1 cellular context compared by ENCODE assay signal in the genomic region with DNA sequence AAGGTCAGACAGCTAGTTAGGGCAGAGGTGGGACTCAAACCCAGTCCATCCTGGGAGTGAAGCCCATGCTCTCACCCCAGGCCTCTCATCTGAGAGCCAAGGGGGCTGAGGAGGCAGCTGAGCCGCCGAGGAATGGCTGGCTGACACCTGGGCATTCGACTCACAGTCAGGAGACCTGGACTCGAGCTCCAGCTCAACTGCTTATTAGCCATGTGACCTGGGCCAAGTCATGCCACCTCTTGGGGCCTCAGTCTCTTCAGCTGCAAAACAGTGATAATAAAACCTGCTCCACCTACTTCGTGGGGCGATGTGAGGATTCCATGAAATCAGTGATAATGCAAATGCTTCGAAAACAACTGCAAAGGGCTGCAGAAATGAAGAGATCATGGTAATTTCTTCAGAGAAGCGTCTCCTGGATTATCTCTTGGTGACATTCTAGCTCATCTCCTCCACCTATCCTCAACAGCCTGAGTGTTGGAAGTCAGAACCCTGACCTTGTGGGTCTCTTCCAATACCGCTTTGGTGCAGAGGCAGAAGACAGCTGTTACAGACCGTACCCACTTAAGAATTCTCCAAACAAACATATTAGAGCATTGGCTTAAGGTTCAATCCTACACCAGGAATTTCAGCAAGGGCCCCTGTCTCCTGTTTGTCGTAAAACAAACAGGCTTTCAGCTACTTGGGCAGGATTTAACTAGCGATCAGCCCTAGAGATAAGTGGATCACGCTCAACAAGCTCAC.
A peak's percentile ranks its signal among the peaks of the same experiment; 100 is the strongest.
TF ChIP-seq lines count a peak whose summit lies in the region.

No MANE protein-coding gene starts in this region.

TF ChIP-seq in HepG2, 621 proteins besides CTCF, POLR2A, EP300 and RAD21 (continued from another document and continues in another):
- TF ChIP-seq ZNF709 (CRISPR knock-in tag; IDR thresholded peaks at IDR 0.05) (peak; percentile 53; the same call in 1 of the 2 replicates), MTA3 (CRISPR knock-in tag; IDR thresholded peaks at IDR 0.05) (no peak), ETV5 (CRISPR knock-in tag; IDR thresholded peaks at IDR 0.05; ENCODE audit: borderline replicate concordance) (peak; percentile 20; the same call in 1 of the 2 replicates), YEATS2 (CRISPR knock-in tag; IDR thresholded peaks at IDR 0.05; ENCODE audit: borderline replicate concordance) (no peak), MLX (CRISPR knock-in tag; IDR thresholded peaks at IDR 0.05) (peak; percentile 55; the same call in 1 of the 2 replicates), ZNF605 (CRISPR knock-in tag; IDR thresholded peaks at IDR 0.05) (no peak), ELF1 (CRISPR knock-in tag; IDR thresholded peaks at IDR 0.05) (peak; percentile 8; the same call in 1 of the 2 replicates), RXRB (CRISPR knock-in tag; IDR thresholded peaks at IDR 0.05; ENCODE audit: borderline replicate concordance) (peak; percentile 28; the same call in 1 of the 2 replicates), ARHGAP35 (CRISPR knock-in tag; IDR thresholded peaks at IDR 0.05; ENCODE audit: borderline replicate concordance) (no peak; the same call in 1 of the 2 replicates), MAFF (IDR thresholded peaks at IDR 0.05; ENCODE audit: low read depth, low read length) (no peak), SOX13 (IDR thresholded peaks at IDR 0.05) (no peak), SOX13 (CRISPR knock-in tag; conservative IDR thresholded peaks at IDR 0.05 in 1 of 2, IDR thresholded peaks at IDR 0.05 in 1 of 2) (peak in 1 of 2 experiments; percentile 52; a peak in 1 of 4 replicates), ZFP36L2 (CRISPR knock-in tag; IDR thresholded peaks at IDR 0.05) (0 out of 2 replicates have a peak, but pooled peaks have one; percentile 44), MEIS1 (CRISPR knock-in tag; IDR thresholded peaks at IDR 0.05; ENCODE audit: borderline replicate concordance) (no peak), ZNF598 (CRISPR knock-in tag; IDR thresholded peaks at IDR 0.05; ENCODE audit: borderline replicate concordance) (no peak), PRDM10 (CRISPR knock-in tag; IDR thresholded peaks at IDR 0.05; ENCODE audit: low read depth) (0 out of 2 replicates have a peak, but pooled peaks have one; percentile 50), RBM22 (optimal IDR thresholded peaks at IDR 0.05; ENCODE audit: low read length) (no peak), ZNF557 (CRISPR knock-in tag; IDR thresholded peaks at IDR 0.05) (no peak), EEA1 (CRISPR knock-in tag; IDR thresholded peaks at IDR 0.05; ENCODE audit: borderline replicate concordance) (no peak), CAMTA2 (CRISPR knock-in tag; IDR thresholded peaks at IDR 0.05; ENCODE audit: borderline replicate concordance) (no peak), KLF16 (CRISPR knock-in tag; IDR thresholded peaks at IDR 0.05) (no peak; a peak in 1 of 4 replicates), HNRNPUL1 (IDR thresholded peaks at IDR 0.05; ENCODE audit: low read depth, low read length) (no peak), SRY (CRISPR knock-in tag; IDR thresholded peaks at IDR 0.05) (no peak), SMAD1 (CRISPR knock-in tag; IDR thresholded peaks at IDR 0.05; ENCODE audit: borderline replicate concordance, low read depth) (no peak), MAX (IDR thresholded peaks at IDR 0.05) (0 out of 2 replicates have a peak, but pooled peaks have one; percentile 31), ETV6 (CRISPR knock-in tag; conservative IDR thresholded peaks at IDR 0.05) (no peak), PRPF4 (IDR thresholded peaks at IDR 0.05; ENCODE audit: low read depth, low read length, poor library complexity, severe bottlenecking) (no peak), NR2C2 (CRISPR knock-in tag; IDR thresholded peaks at IDR 0.05; ENCODE audit: borderline replicate concordance) (no peak), SP140L (CRISPR knock-in tag; IDR thresholded peaks at IDR 0.05; ENCODE audit: borderline replicate concordance) (0 out of 2 replicates have a peak, but pooled peaks have one; percentile 42), ZNF10 (CRISPR knock-in tag; IDR thresholded peaks at IDR 0.05; ENCODE audit: borderline replicate concordance, low read depth) (no peak), MIER3 (CRISPR knock-in tag; IDR thresholded peaks at IDR 0.05; ENCODE audit: borderline replicate concordance) (no peak), ZFY (CRISPR knock-in tag; IDR thresholded peaks at IDR 0.05) (peak; percentile 22; the same call in 1 of the 2 replicates), ZKSCAN8 (CRISPR knock-in tag; IDR thresholded peaks at IDR 0.05; ENCODE audit: borderline replicate concordance) (no peak), NCOA1 (CRISPR knock-in tag; IDR thresholded peaks at IDR 0.05) (no peak), U2AF2 (IDR thresholded peaks at IDR 0.05; ENCODE audit: low read depth, low read length) (no peak), ZFYVE20 (CRISPR knock-in tag; IDR thresholded peaks at IDR 0.05; ENCODE audit: borderline replicate concordance, low read depth) (no peak), ATRX (CRISPR knock-in tag; IDR thresholded peaks at IDR 0.05; ENCODE audit: borderline replicate concordance) (no peak), NR2F6 (IDR thresholded peaks at IDR 0.05) (no peak), NR2F6 (CRISPR knock-in tag; IDR thresholded peaks at IDR 0.05) (0 out of 2 replicates have a peak, but pooled peaks have one; percentile 3), NR3C1 (CRISPR knock-in tag; IDR thresholded peaks at IDR 0.05) (no peak), ZNF652 (CRISPR knock-in tag; IDR thresholded peaks at IDR 0.05; ENCODE audit: borderline replicate concordance, low read depth) (no peak), WIZ (CRISPR knock-in tag; IDR thresholded peaks at IDR 0.05) (no peak), SIX1 (CRISPR knock-in tag; IDR thresholded peaks at IDR 0.05; ENCODE audit: borderline replicate concordance) (no peak; the same call in 1 of the 2 replicates), SAP130 (CRISPR knock-in tag; IDR thresholded peaks at IDR 0.05; ENCODE audit: low read depth) (peak; percentile 33), ZNF615 (CRISPR knock-in tag; IDR thresholded peaks at IDR 0.05; ENCODE audit: borderline replicate concordance) (no peak), RFX1 (IDR thresholded peaks at IDR 0.05) (no peak), SMAD9 (CRISPR knock-in tag; IDR thresholded peaks at IDR 0.05) (no peak), KDM5B (CRISPR knock-in tag; IDR thresholded peaks at IDR 0.05; ENCODE audit: borderline replicate concordance) (no peak), DPF2 (CRISPR knock-in tag; IDR thresholded peaks at IDR 0.05; ENCODE audit: borderline replicate concordance, low read depth) (no peak), ZNF816 (CRISPR knock-in tag; IDR thresholded peaks at IDR 0.05; ENCODE audit: borderline replicate concordance) (no peak), ZNF331 (CRISPR knock-in tag; IDR thresholded peaks at IDR 0.05) (no peak), ZNF260 (CRISPR knock-in tag; IDR thresholded peaks at IDR 0.05; ENCODE audit: borderline replicate concordance, low read depth) (no peak), RARG (CRISPR knock-in tag; IDR thresholded peaks at IDR 0.05; ENCODE audit: low read depth) (no peak), TAF1 (CRISPR knock-in tag; IDR thresholded peaks at IDR 0.05) (peak; percentile 12; the same call in 1 of the 2 replicates), ZNF547 (CRISPR knock-in tag; IDR thresholded peaks at IDR 0.05) (no peak), CEBPB (IDR thresholded peaks at IDR 0.05; ENCODE audit: borderline replicate concordance, low read depth, low read length) (no peak), ZNF713 (CRISPR knock-in tag; IDR thresholded peaks at IDR 0.05) (no peak), CEBPG (CRISPR knock-in tag; IDR thresholded peaks at IDR 0.05) (no peak), KLF13 (CRISPR knock-in tag; IDR thresholded peaks at IDR 0.05) (no peak)
- TF ChIP-seq, protein P1, sequence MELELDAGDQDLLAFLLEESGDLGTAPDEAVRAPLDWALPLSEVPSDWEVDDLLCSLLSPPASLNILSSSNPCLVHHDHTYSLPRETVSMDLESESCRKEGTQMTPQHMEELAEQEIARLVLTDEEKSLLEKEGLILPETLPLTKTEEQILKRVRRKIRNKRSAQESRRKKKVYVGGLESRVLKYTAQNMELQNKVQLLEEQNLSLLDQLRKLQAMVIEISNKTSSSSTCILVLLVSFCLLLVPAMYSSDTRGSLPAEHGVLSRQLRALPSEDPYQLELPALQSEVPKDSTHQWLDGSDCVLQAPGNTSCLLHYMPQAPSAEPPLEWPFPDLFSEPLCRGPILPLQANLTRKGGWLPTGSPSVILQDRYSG (CRISPR knock-in tag; IDR thresholded peaks at IDR 0.05): no peak
- TF ChIP-seq, protein P2, sequence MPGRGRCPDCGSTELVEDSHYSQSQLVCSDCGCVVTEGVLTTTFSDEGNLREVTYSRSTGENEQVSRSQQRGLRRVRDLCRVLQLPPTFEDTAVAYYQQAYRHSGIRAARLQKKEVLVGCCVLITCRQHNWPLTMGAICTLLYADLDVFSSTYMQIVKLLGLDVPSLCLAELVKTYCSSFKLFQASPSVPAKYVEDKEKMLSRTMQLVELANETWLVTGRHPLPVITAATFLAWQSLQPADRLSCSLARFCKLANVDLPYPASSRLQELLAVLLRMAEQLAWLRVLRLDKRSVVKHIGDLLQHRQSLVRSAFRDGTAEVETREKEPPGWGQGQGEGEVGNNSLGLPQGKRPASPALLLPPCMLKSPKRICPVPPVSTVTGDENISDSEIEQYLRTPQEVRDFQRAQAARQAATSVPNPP (CRISPR knock-in tag; IDR thresholded peaks at IDR 0.05): no peak
- TF ChIP-seq, protein P3, sequence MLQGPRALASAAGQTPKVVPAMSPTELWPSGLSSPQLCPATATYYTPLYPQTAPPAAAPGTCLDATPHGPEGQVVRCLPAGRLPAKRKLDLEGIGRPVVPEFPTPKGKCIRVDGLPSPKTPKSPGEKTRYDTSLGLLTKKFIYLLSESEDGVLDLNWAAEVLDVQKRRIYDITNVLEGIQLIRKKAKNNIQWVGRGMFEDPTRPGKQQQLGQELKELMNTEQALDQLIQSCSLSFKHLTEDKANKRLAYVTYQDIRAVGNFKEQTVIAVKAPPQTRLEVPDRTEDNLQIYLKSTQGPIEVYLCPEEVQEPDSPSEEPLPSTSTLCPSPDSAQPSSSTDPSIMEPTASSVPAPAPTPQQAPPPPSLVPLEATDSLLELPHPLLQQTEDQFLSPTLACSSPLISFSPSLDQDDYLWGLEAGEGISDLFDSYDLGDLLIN (CRISPR knock-in tag; IDR thresholded peaks at IDR 0.05; ENCODE audit: borderline replicate concordance): no peak
- TF ChIP-seq, protein P4, sequence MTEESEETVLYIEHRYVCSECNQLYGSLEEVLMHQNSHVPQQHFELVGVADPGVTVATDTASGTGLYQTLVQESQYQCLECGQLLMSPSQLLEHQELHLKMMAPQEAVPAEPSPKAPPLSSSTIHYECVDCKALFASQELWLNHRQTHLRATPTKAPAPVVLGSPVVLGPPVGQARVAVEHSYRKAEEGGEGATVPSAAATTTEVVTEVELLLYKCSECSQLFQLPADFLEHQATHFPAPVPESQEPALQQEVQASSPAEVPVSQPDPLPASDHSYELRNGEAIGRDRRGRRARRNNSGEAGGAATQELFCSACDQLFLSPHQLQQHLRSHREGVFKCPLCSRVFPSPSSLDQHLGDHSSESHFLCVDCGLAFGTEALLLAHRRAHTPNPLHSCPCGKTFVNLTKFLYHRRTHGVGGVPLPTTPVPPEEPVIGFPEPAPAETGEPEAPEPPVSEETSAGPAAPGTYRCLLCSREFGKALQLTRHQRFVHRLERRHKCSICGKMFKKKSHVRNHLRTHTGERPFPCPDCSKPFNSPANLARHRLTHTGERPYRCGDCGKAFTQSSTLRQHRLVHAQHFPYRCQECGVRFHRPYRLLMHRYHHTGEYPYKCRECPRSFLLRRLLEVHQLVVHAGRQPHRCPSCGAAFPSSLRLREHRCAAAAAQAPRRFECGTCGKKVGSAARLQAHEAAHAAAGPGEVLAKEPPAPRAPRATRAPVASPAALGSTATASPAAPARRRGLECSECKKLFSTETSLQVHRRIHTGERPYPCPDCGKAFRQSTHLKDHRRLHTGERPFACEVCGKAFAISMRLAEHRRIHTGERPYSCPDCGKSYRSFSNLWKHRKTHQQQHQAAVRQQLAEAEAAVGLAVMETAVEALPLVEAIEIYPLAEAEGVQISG (CRISPR knock-in tag; IDR thresholded peaks at IDR 0.05): no peak
- TF ChIP-seq, protein P5, sequence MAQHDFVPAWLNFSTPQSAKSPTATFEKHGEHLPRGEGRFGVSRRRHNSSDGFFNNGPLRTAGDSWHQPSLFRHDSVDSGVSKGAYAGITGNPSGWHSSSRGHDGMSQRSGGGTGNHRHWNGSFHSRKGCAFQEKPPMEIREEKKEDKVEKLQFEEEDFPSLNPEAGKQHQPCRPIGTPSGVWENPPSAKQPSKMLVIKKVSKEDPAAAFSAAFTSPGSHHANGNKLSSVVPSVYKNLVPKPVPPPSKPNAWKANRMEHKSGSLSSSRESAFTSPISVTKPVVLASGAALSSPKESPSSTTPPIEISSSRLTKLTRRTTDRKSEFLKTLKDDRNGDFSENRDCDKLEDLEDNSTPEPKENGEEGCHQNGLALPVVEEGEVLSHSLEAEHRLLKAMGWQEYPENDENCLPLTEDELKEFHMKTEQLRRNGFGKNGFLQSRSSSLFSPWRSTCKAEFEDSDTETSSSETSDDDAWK (CRISPR knock-in tag; IDR thresholded peaks at IDR 0.05): no peak
